ENCODE assay signal across 8 cellular contexts in genomic region chr2:37625781-37626548, GRCh38. TPM values are rescaled to one million over a fixed set of nuclear protein-coding genes. Genes with fewer than 3 reads are reported as not detected.
DNase-seq lines count a peak whose midpoint lies in the region; ATAC-seq and TF ChIP-seq lines count a peak whose summit lies in the region.

No MANE protein-coding gene starts in this region.

- intact Hi-C loops in activated CD4-positive, alpha-beta T cell treated with anti-CD3 and anti-CD28 coated beads, Interleukin-2, amount 10 ng/mL, durations not matched to agents 24 days and 14 days (cut with micrococcal nuclease) = loop anchor here (2.0 kb wide), 1 partner anchor 39 kb away; no protein-coding TSS in a partner anchor
- intact Hi-C loops in A673 (cut with micrococcal nuclease; ENCODE audit: unreplicated experiment) = no loop called here

- TF ChIP-seq CTCF in gastroesophageal sphincter (IDR thresholded peaks at IDR 0.05) (peak in 1 of 4 experiments; percentile 28), A673 (conservative IDR thresholded peaks at IDR 0.05; ENCODE audit: low read depth, low read length) (no peak)

- H3K9me3 ChIP-seq in gastroesophageal sphincter (no peaks in the 10 kb centered on the region), A673 (ENCODE audit: low read depth, low read length, poor library complexity, severe bottlenecking) (no peaks in the 10 kb centered on the region)

- H3K4me3 ChIP-seq in gastroesophageal sphincter = no peak overlapping the region
- no peak overlapping the region for H3K4me3 ChIP-seq in A673 (ENCODE audit: low read depth, low read length, poor library complexity, severe bottlenecking)

- peaks cover 5% of the 10 kb centered on the region for H3K27me3 Mint-ChIP-seq in activated CD4-positive, alpha-beta T cell treated with anti-CD3 and anti-CD28 coated beads, Interleukin-2, amount 10 ng/mL, durations not matched to agents 24 days and 14 days

- peak; percentile 89 for DNase-seq in DMS79 treated with DMSO at 0.1 percent for 48 hours (lab: John Stamatoyannopoulos, UW)
- peak; percentile 78 for DNase-seq in activated CD4-positive, alpha-beta T cell treated with anti-CD3 and anti-CD28 coated beads, Interleukin-2, amount 10 ng/mL, durations not matched to agents 24 days and 14 days
- peak; percentile 51 for DNase-seq in stimulated activated CD8-positive, alpha-beta memory T cell treated with anti-CD3 and anti-CD28 coated beads, Interleukin-12 subunit alpha, Interleukin-12 subunit beta, amount 100 ng/mL, for 4 hours (ENCODE audit: low read depth)
- no peak for DNase-seq in caudate nucleus (lab: John Stamatoyannopoulos, UW)
- no peak for DNase-seq in A673 (ENCODE audit: low spot score)

- H3K27ac Mint-ChIP-seq in activated CD4-positive, alpha-beta T cell treated with anti-CD3 and anti-CD28 coated beads, Interleukin-2, amount 10 ng/mL, durations not matched to agents 24 days and 14 days = peak overlapping the region; percentile 73

- peaks cover 4% of the 10 kb centered on the region for H3K9me3 Mint-ChIP-seq in activated CD4-positive, alpha-beta T cell treated with anti-CD3 and anti-CD28 coated beads, Interleukin-2, amount 10 ng/mL, durations not matched to agents 24 days and 14 days

- no peaks in the 10 kb centered on the region for H3K36me3 Mint-ChIP-seq in activated CD4-positive, alpha-beta T cell treated with anti-CD3 and anti-CD28 coated beads, Interleukin-2, amount 10 ng/mL, durations not matched to agents 24 days and 14 days (ENCODE audit: low read depth)

- no TSS peak for BruUV-seq in A673 (replicated peaks; lab: Mats Ljungman, UMichigan)

- H3K27me3 ChIP-seq in gastroesophageal sphincter (no peaks in the 10 kb centered on the region), A673 (replicated peaks; ENCODE audit: insufficient read depth, low read depth, low read length, poor library complexity) (no peaks in the 10 kb centered on the region)

- H3K4me1 ChIP-seq in gastroesophageal sphincter = peaks cover 3 to 26% (median 13%) of the 10 kb centered on the region in 3 donors
- no peaks in the 10 kb centered on the region for H3K4me1 ChIP-seq in A673 (ENCODE audit: insufficient read depth, low read length, poor library complexity, severe bottlenecking)

- TF ChIP-seq POLR2A in gastroesophageal sphincter (IDR thresholded peaks at IDR 0.05) = no peak

- ATAC-seq in HG02798 (IDR thresholded peaks at IDR 0.05; ENCODE audit: poor library complexity, unreplicated experiment) (peak; percentile 47), gastroesophageal sphincter (peak; percentile 74), GM19455 (IDR thresholded peaks at IDR 0.05; ENCODE audit: unreplicated experiment) (no peak)

- H3K27ac ChIP-seq in gastroesophageal sphincter (peak overlapping the region in 3 of 4 donors; percentile 60 to 74 (median 69)), caudate nucleus (ENCODE audit: low read depth, low read length) (no peak overlapping the region), A673 (ENCODE audit: low read depth, low read length, poor library complexity, severe bottlenecking) (no peak overlapping the region)

- peak overlapping the region; percentile 23 for H3K4me3 Mint-ChIP-seq in activated CD4-positive, alpha-beta T cell treated with anti-CD3 and anti-CD28 coated beads, Interleukin-2, amount 10 ng/mL, durations not matched to agents 24 days and 14 days

- H3K4me1 Mint-ChIP-seq in activated CD4-positive, alpha-beta T cell treated with anti-CD3 and anti-CD28 coated beads, Interleukin-2, amount 10 ng/mL, durations not matched to agents 24 days and 14 days = peaks cover 40% of the 10 kb centered on the region

- CTCF ChIA-PET in A673 (lab: Charles Lee) = no interaction called here

- POLR2A ChIA-PET in A673 (lab: Charles Lee; ENCODE audit: low non-redundant PET) = no interaction called here

- TF ChIP-seq EP300 in gastroesophageal sphincter (IDR thresholded peaks at IDR 0.05) = no peak

- WGBS in gastroesophageal sphincter (ENCODE audit: low coverage in 1 of 2), 2 donors = 17 to 29% methylated on average over 7 to 11 of the region's 12 CpGs

- H3K36me3 ChIP-seq in gastroesophageal sphincter (no peaks in the 10 kb centered on the region), A673 (ENCODE audit: insufficient read depth, low read length, poor library complexity, severe bottlenecking) (no peaks in the 10 kb centered on the region)

RNA-seq across cellular contexts. Expression of gene CDC42EP3, which starts 45.5 kb away (rescaled TPM):
- total RNA-seq in activated CD4-positive, alpha-beta T cell treated with anti-CD3 and anti-CD28 coated beads, Interleukin-2, amount 10 ng/mL, durations not matched to agents 24 days and 14 days = 10.9 and 12.8 TPM in 2 replicates
- total RNA-seq in gastroesophageal sphincter (100 to 1,000 TPM in 2 of 4 donors, 10 to 100 TPM in 2; 39.4 to 198 (median 87.4) TPM), A673 (2021) (12.2 TPM in 2 replicates)

Comparison
In these comparisons a context has a peak if more than half of its experiments do, and no peak if none do; other contexts are left out.
1. DNase-seq: peak in DMS79 treated with DMSO at 0.1 percent for 48 hours (single experiment), activated CD4-positive, alpha-beta T cell treated with anti-CD3 and anti-CD28 coated beads, Interleukin-2, amount 10 ng/mL, durations not matched to agents 24 days and 14 days (single experiment) and stimulated activated CD8-positive, alpha-beta memory T cell treated with anti-CD3 and anti-CD28 coated beads, Interleukin-12 subunit alpha, Interleukin-12 subunit beta, amount 100 ng/mL, for 4 hours (single experiment); none in caudate nucleus (0 of 61) and A673 (single experiment).
2. H3K27ac ChIP-seq: peak in gastroesophageal sphincter (3 of 4); none in caudate nucleus (single experiment) and A673 (single experiment).